Comparison of ENCODE assay signal across 8 cellular contexts in the genomic region with DNA sequence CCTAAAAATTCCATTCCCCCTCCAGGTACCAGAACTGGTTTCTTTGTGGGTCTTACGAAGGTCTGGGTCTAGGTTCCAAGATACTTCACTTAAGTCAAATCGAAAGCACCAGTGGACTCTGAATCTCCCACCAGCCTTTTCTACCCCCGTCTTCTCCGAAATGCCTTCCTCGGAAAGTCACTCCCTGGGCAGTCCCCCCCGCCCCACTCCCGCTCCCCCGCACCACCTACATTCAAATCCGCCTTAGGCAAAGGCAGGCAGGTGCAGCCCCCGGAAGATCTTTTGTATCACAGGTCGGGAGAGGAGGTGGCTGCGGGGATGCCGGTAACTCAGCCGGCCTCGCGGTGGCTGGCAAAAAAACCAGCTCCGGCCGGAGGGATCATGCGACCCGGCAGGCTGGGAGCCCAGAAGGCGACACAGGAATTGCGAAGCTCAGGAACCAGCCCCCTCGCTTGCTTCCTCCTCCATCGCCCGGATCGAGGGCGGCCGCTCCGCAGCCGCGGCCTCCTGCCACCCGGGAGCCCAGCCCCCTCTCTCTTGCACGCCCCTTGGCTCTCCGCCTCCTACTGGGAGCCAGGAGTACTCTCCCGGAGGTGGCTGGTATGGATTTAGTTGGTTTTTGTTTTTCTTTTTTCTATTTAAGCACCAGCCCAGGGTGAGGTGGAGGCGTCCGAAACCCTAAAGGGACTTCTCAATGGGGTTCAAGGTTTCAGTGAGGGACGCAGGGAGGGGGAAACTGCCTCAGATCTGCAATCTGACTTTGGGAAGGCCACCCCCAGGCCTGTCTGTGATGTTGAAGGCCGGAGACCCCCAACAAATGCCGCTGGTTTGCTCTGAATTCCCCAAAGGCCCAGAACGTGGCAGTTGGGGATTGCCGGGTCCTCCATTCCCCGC. TPM values are rescaled to one million over a fixed set of nuclear protein-coding genes. Genes with fewer than 3 reads are reported as not detected.
DNase-seq lines count a peak whose midpoint lies in the region; ATAC-seq and TF ChIP-seq lines count a peak whose summit lies in the region.

A gene (minus strand): TSS at position 481 of the 894 bp plus-strand sequence. CDS start 650 bp downstream, outside the sequence.

- ATAC-seq in HG02763 (IDR thresholded peaks at IDR 0.05; ENCODE audit: unreplicated experiment) (peak; percentile 14), activated B cell treated with CpG ODN at 0.5 μM for 24 hours (ENCODE audit: low read depth) (peak; percentile 22), HG03280 (IDR thresholded peaks at IDR 0.05; ENCODE audit: unreplicated experiment) (no peak)

- H3K27ac Mint-ChIP-seq in activated B cell treated with CpG ODN at 0.5 μM for 24 hours (peak within 1 kb of the TSS; percentile 96), immature natural killer cell (peak within 1 kb of the TSS; percentile 91 to 99 (median 97))

- TF ChIP-seq CTCF in activated B cell treated with CpG ODN at 0.5 μM for 24 hours (IDR thresholded peaks at IDR 0.05) = no peak
- peak; percentile 92 for TF ChIP-seq CTCF in cardiac fibroblast (IDR thresholded peaks at IDR 0.05; ENCODE audit: low read depth, low read length)

- POLR2A ChIA-PET in activated B cell treated with CpG ODN at 0.5 μM for 24 hours (lab: Charles Lee) = interaction anchor here (0.7 to 4.6 kb wide), 12 partner anchors 16 to 387 kb away, joined by 3 to 132 read pairs (median 8); a partner anchor contains a TSS

- H3K36me3 Mint-ChIP-seq in activated B cell treated with CpG ODN at 0.5 μM for 24 hours (ENCODE audit: low read depth) = peaks cover 43% of the 10 kb centered on the region
- H3K36me3 Mint-ChIP-seq in immature natural killer cell = peaks cover 9 to 21% (median 11%) of the 10 kb centered on the region in 3 donors

- H3K4me1 Mint-ChIP-seq in activated B cell treated with CpG ODN at 0.5 μM for 24 hours = peaks cover 49% of the 10 kb centered on the region
- H3K4me1 Mint-ChIP-seq in immature natural killer cell = peaks cover 54 to 56% of the 10 kb centered on the region in 2 donors

- CTCF ChIA-PET in activated B cell treated with CpG ODN at 0.5 μM for 24 hours (lab: Charles Lee) = interaction anchor here (1.1 to 4.9 kb wide), 12 partner anchors 17 to 162 kb away, joined by 4 to 239 read pairs (median 16); a partner anchor contains a TSS

- DNase-seq in DMS79 treated with DMSO at 0.1 percent for 48 hours (lab: John Stamatoyannopoulos, UW) (peak; percentile 88), NCI-H2196 (lab: John Stamatoyannopoulos, UW; ENCODE audit: unreplicated experiment) (peak; percentile 86), activated B cell treated with CpG ODN at 0.5 μM for 24 hours (peak; percentile 64), cardiac fibroblast (ENCODE audit: low read depth in 2 of 2) (peak; percentile 91), immature natural killer cell (peak; percentile 61 to 65 (median 62)), smooth muscle cell of the brain vasculature (ENCODE audit: low read depth, low spot score) (peak; percentile 57)

- peak within 1 kb of the TSS; percentile 57 to 75 for H3K4me3 ChIP-seq in cardiac fibroblast (replicated peaks in 1 of 2; ENCODE audit: low read depth in 2 of 2, low read length in 2 of 2)

- intact Hi-C loops in activated B cell treated with CpG ODN at 0.5 μM for 24 hours (cut with micrococcal nuclease) = loop anchor here (1.0 to 5.0 kb wide), 11 partner anchors 16 to 635 kb away; a partner anchor contains a TSS

- H3K27me3 Mint-ChIP-seq in activated B cell treated with CpG ODN at 0.5 μM for 24 hours = no peaks in the 10 kb centered on the region
- H3K27me3 Mint-ChIP-seq in immature natural killer cell (ENCODE audit: low read depth in 3 of 3) = peaks cover 9 to 11% (median 9%) of the 10 kb centered on the region in 3 donors

- H3K9me3 Mint-ChIP-seq in activated B cell treated with CpG ODN at 0.5 μM for 24 hours (no peaks in the 10 kb centered on the region), immature natural killer cell (no peaks in the 10 kb centered on the region)

- peak within 1 kb of the TSS; percentile 95 for H3K4me3 Mint-ChIP-seq in activated B cell treated with CpG ODN at 0.5 μM for 24 hours
- H3K4me3 Mint-ChIP-seq in immature natural killer cell = peak within 1 kb of the TSS; percentile 97 to 98 (median 97)

RNA-seq across cellular contexts. Expression of the gene that starts here (rescaled TPM):
- 53.4 and 60.4 TPM in 2 replicates for total RNA-seq in activated B cell treated with CpG ODN at 0.5 μM for 24 hours
- 10 to 100 TPM; 30.9 to 60.4 (median 39.3) TPM for polyA plus RNA-seq in immature natural killer cell
